Comparison of ENCODE assay signal across 8 cellular contexts in the genomic region with DNA sequence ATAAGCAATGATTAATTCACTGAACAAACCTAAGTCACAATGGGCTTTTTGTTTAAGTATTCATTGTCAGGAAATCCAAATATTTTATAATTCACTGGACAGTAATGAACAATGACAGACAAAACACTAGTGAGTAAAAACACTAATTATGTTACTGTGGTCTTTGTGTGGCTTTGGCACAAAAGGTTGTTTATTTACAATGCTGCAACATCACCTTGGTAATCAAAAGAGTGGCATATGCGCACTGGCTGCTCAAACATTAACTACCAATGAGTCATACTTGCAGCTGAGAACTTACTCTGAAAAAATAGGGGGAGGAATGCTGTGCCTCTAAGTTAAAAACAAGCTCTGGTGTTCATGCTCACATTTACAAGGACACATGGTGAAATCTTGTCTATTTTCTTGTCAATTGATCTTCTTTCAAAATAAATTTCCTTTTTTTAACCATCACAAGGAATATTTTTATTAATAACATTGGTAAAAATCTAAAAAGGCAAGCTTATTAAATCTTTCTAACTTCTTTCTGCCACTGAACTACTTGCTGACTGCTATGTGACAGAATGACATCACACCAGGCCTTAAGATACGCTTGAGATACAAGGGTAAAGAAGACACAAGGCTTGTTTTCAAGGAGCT.
DNase-seq lines count a peak whose midpoint lies in the region; ATAC-seq, FAIRE-seq and TF ChIP-seq lines count a peak whose summit lies in the region.

No MANE protein-coding gene starts in this region.

- TF ChIP-seq CTCF in MCF 10A (IDR thresholded peaks at IDR 0.05; ENCODE audit: unreplicated experiment) (no peak), kidney (IDR thresholded peaks at IDR 0.05; ENCODE audit: borderline replicate concordance, extremely low read depth, insufficient read depth) (no peak)

- peaks cover 15% of the 10 kb centered on the region for H3K36me3 Mint-ChIP-seq in MCF 10A (ENCODE audit: insufficient read depth, unreplicated experiment)

- peaks cover 32% of the 10 kb centered on the region for H3K4me1 Mint-ChIP-seq in MCF 10A (ENCODE audit: insufficient read depth, unreplicated experiment)

- H3K9me3 ChIP-seq in kidney (ENCODE audit: control insufficient read depth in 1 of 2, low read length in 2 of 2): no peaks in the 10 kb centered on the region

- no peaks in the 10 kb centered on the region for H3K27me3 Mint-ChIP-seq in MCF 10A (ENCODE audit: insufficient read depth, unreplicated experiment)

- peak; percentile 80 for FAIRE-seq in kidney (lab: Jason Lieb, UNC)

- CTCF ChIA-PET in MCF 10A (lab: Yijun Ruan, JAX): interaction anchor here (0.7 to 1.1 kb wide), 2 partner anchors 18 to 25 kb away, joined by 3 to 4 read pairs; no protein-coding TSS in a partner anchor

- ATAC-seq in GM18909 (IDR thresholded peaks at IDR 0.05; ENCODE audit: poor library complexity, unreplicated experiment) (peak; percentile 79), HG03159 (IDR thresholded peaks at IDR 0.05; ENCODE audit: unreplicated experiment) (peak; percentile 73)

- POLR2A ChIA-PET in MCF 10A (lab: Yijun Ruan, JAX): interaction anchor here (0.6 to 3.1 kb wide), 21 partner anchors 8 to 653 kb away, joined by 3 to 19 read pairs (median 4); a partner anchor contains a TSS

- DNase-seq in COLO829 (ENCODE audit: low spot score): peak; percentile 69
- DNase-seq in NCI-H460 (ENCODE audit: extremely low read depth, low read depth): peak; percentile 56
- peak; percentile 80 for DNase-seq in MCF 10A (ENCODE audit: unreplicated experiment)
- DNase-seq in kidney: no peak
- DNase-seq in cerebellum (ENCODE audit: low spot score): no peak

- H3K4me1 ChIP-seq in kidney (ENCODE audit: control insufficient read depth in 1 of 2, insufficient read depth in 1 of 2, low read depth in 1 of 2, low read length in 2 of 2): peaks cover 5 to 22% of the 10 kb centered on the region in 2 donors

- peak overlapping the region; percentile 96 for H3K27ac Mint-ChIP-seq in MCF 10A (ENCODE audit: low read depth, unreplicated experiment)

- peak overlapping the region in 1 of 2 donors; percentile 37 for H3K9ac ChIP-seq in kidney (ENCODE audit: low read length in 2 of 2)

- no peaks in the 10 kb centered on the region for H3K9me3 Mint-ChIP-seq in MCF 10A (ENCODE audit: unreplicated experiment)

- intact Hi-C loops in MCF 10A (cut with micrococcal nuclease): no loop called here
- intact Hi-C loops in kidney (cut with DNase I): no loop called here

- H3K27ac ChIP-seq in kidney (ENCODE audit: low read depth in 2 of 2, low read length in 2 of 2) (peak overlapping the region; percentile 87 to 93), temporal lobe (ENCODE audit: low read depth, low read length) (peak overlapping the region; percentile 21)

- no peak overlapping the region for H3K4me3 Mint-ChIP-seq in MCF 10A (ENCODE audit: unreplicated experiment)

- no TSS peak for BruUV-seq in MCF 10A (replicated peaks; lab: Mats Ljungman, UMichigan)

- H3K4me3 ChIP-seq in kidney (ENCODE audit: low read length in 2 of 2): peak overlapping the region in 1 of 2 donors; percentile 1

- no peaks in the 10 kb centered on the region for H3K36me3 ChIP-seq in kidney (ENCODE audit: control insufficient read depth in 1 of 2, insufficient read depth in 2 of 2, low read length in 2 of 2)

Comparison
In these comparisons a context has a peak if more than half of its experiments do, and no peak if none do; other contexts are left out.
1. DNase-seq: peak in COLO829 (single experiment), NCI-H460 (single experiment) and MCF 10A (single experiment); none in kidney (single experiment) and cerebellum (single experiment).